Comparison of ENCODE assay signal across 17 cellular contexts in genomic region chr3:115380883-115381572, GRCh38.
A peak's percentile ranks its signal among the peaks of the same experiment; 100 is the strongest.
DNase-seq lines count a peak whose midpoint lies in the region; ATAC-seq and TF ChIP-seq lines count a peak whose summit lies in the region.
"Had no signal": no experiment of that assay in that cellular context is flagged by ENCODE, and none has a peak within 500 bp of the region (broad histone marks: within the 10 kb centered on the region; RNA-seq: fewer than 3 reads in every experiment).

No MANE protein-coding gene starts in this region.

- H3K27me3 ChIP-seq in left ventricle myocardium inferior (ENCODE audit: low read depth): no peaks in the 10 kb centered on the region
- no peaks in the 10 kb centered on the region for H3K27me3 ChIP-seq in effector memory CD4-positive, alpha-beta T cell (replicated peaks; ENCODE audit: control insufficient read depth, insufficient read depth, low read length, poor library complexity, severe bottlenecking)
- H3K27me3 ChIP-seq: Peyer's patch, transverse colon had no signal

- H3K36me3 Mint-ChIP-seq in HFFc6 (ENCODE audit: low read depth) (no peaks in the 10 kb centered on the region), chondrocyte (ENCODE audit: low read depth) (no peaks in the 10 kb centered on the region)

- DNase-seq in HFFc6: no peak
- DNase-seq in chondrocyte (ENCODE audit: low spot score): no peak
- no peak for DNase-seq in left ventricle myocardium inferior
- DNase-seq in NCI-H1417 (lab: John Stamatoyannopoulos, UW): no peak
- no peak for DNase-seq in effector memory CD4-positive, alpha-beta T cell
- no peak for DNase-seq in activated naive CD4-positive, alpha-beta T cell treated with anti-CD3 and anti-CD28 coated beads, Interleukin-2, amount 50 U/mL, for 16 hours
- DNase-seq in stimulated activated naive CD8-positive, alpha-beta T cell treated with anti-CD3 and anti-CD28 coated beads, Interleukin-15, amount 100 ng/mL, for 72 hours: no peak
- DNase-seq: activated CD4-positive, alpha-beta T cell treated with anti-CD3 and anti-CD28 coated beads for 1 hour; H7; Peyer's patch; stimulated activated CD4-positive, alpha-beta T cell treated with anti-CD3 and anti-CD28 coated beads, Interleukin-1b, Interleukin-23, amount 100 ng/mL, for 48 hours; stimulated activated naive CD8-positive, alpha-beta T cell treated with anti-CD3 and anti-CD28 coated beads, Interleukin-15, Interleukin-2, amounts not matched to agents 100 U/mL and 50 U/mL, for 24 hours; T1000; transverse colon had no signal

- TF ChIP-seq CTCF in C4-2B (conservative IDR thresholded peaks at IDR 0.05) (peak; percentile 2; the same call in 1 of the 2 replicates), HFFc6 (IDR thresholded peaks at IDR 0.05) (peak; percentile 33; the same call in 1 of the 2 replicates), chondrocyte (IDR thresholded peaks at IDR 0.05) (peak; percentile 27), left ventricle myocardium inferior (IDR thresholded peaks at IDR 0.05; ENCODE audit: borderline replicate concordance) (peak; percentile 18)

- H3K36me3 ChIP-seq in left ventricle myocardium inferior: no peaks in the 10 kb centered on the region
- H3K36me3 ChIP-seq in effector memory CD4-positive, alpha-beta T cell (ENCODE audit: control insufficient read depth, insufficient read depth, low read length): no peaks in the 10 kb centered on the region
- H3K36me3 ChIP-seq: Peyer's patch, transverse colon had no signal

- no peaks in the 10 kb centered on the region for H3K4me1 Mint-ChIP-seq in HFFc6 (ENCODE audit: low read depth)
- H3K4me1 Mint-ChIP-seq in chondrocyte (ENCODE audit: low read depth): peaks cover 34% of the 10 kb centered on the region
- H3K4me1 Mint-ChIP-seq in stimulated activated naive CD8-positive, alpha-beta T cell treated with anti-CD3 and anti-CD28 coated beads, Interleukin-15, amount 100 ng/mL, for 72 hours: no peaks in the 10 kb centered on the region

- H3K4me1 ChIP-seq in left ventricle myocardium inferior: peaks cover 20% of the 10 kb centered on the region
- no peaks in the 10 kb centered on the region for H3K4me1 ChIP-seq in effector memory CD4-positive, alpha-beta T cell (ENCODE audit: control insufficient read depth, insufficient read depth, low read length, poor library complexity, severe bottlenecking)
- H3K4me1 ChIP-seq: Peyer's patch, transverse colon had no signal

- H3K27ac Mint-ChIP-seq in HFFc6 (no peak overlapping the region), chondrocyte (ENCODE audit: unreplicated experiment) (peak overlapping the region; percentile 20)
- H3K27ac Mint-ChIP-seq in stimulated activated naive CD8-positive, alpha-beta T cell treated with anti-CD3 and anti-CD28 coated beads, Interleukin-15, amount 100 ng/mL, for 72 hours: no peak overlapping the region
- H3K27ac Mint-ChIP-seq: activated naive CD8-positive, alpha-beta T cell had no signal

- intact Hi-C loops in left ventricle myocardium inferior (cut with micrococcal nuclease): no loop called here

- no peak for ATAC-seq in stimulated activated naive CD8-positive, alpha-beta T cell treated with anti-CD3 and anti-CD28 coated beads, Interleukin-15, amount 100 ng/mL, for 72 hours
- ATAC-seq: stimulated activated naive CD8-positive, alpha-beta T cell treated with anti-CD3 and anti-CD28 coated beads, Interleukin-15, Interleukin-2, amounts not matched to agents 100 U/mL and 50 U/mL, for 24 hours had no signal

- H3K27ac ChIP-seq in C4-2B (no peak overlapping the region), left ventricle myocardium inferior (replicated peaks) (peak overlapping the region; percentile 47)
- no peak overlapping the region for H3K27ac ChIP-seq in effector memory CD4-positive, alpha-beta T cell (ENCODE audit: insufficient read depth, low read length, poor library complexity, severe bottlenecking)
- H3K27ac ChIP-seq: Peyer's patch, transverse colon had no signal

- peaks cover 6% of the 10 kb centered on the region for H3K9me3 ChIP-seq in left ventricle myocardium inferior (replicated peaks)
- H3K9me3 ChIP-seq in effector memory CD4-positive, alpha-beta T cell (ENCODE audit: control insufficient read depth, low read length): no peaks in the 10 kb centered on the region
- H3K9me3 ChIP-seq: Peyer's patch, transverse colon had no signal

- H3K4me3 Mint-ChIP-seq in HFFc6 (no peak overlapping the region), chondrocyte (ENCODE audit: unreplicated experiment) (no peak overlapping the region)
- H3K4me3 Mint-ChIP-seq in stimulated activated naive CD8-positive, alpha-beta T cell treated with anti-CD3 and anti-CD28 coated beads, Interleukin-15, amount 100 ng/mL, for 72 hours: no peak overlapping the region
- H3K4me3 Mint-ChIP-seq: activated naive CD8-positive, alpha-beta T cell had no signal

- no peak overlapping the region for H3K4me3 ChIP-seq in left ventricle myocardium inferior
- H3K4me3 ChIP-seq in effector memory CD4-positive, alpha-beta T cell (ENCODE audit: insufficient read depth, low read depth, low read length, poor library complexity, severe bottlenecking): no peak overlapping the region
- H3K4me3 ChIP-seq: lung, Peyer's patch, transverse colon had no signal

- H3K27me3 Mint-ChIP-seq in HFFc6 (ENCODE audit: insufficient read depth) (0 out of 2 replicates have a peak, but pooled peaks cover 2% of the 10 kb centered on the region), chondrocyte (ENCODE audit: low read depth) (no peaks in the 10 kb centered on the region)
- H3K27me3 Mint-ChIP-seq in stimulated activated naive CD8-positive, alpha-beta T cell treated with anti-CD3 and anti-CD28 coated beads, Interleukin-15, amount 100 ng/mL, for 72 hours: no peaks in the 10 kb centered on the region

- no peaks in the 10 kb centered on the region for H3K9me3 Mint-ChIP-seq in HFFc6
- peaks cover 2% of the 10 kb centered on the region for H3K9me3 Mint-ChIP-seq in chondrocyte (ENCODE audit: low read depth)
- H3K9me3 Mint-ChIP-seq in stimulated activated naive CD8-positive, alpha-beta T cell treated with anti-CD3 and anti-CD28 coated beads, Interleukin-15, amount 100 ng/mL, for 72 hours: no peaks in the 10 kb centered on the region
